8 cellular contexts compared by ENCODE assay signal in genomic region chr3:52056521-52056967, GRCh38. TPM values are rescaled to one million over a fixed set of nuclear protein-coding genes. Genes with fewer than 3 reads are reported as not detected.
DNase-seq lines count a peak whose midpoint lies in the region; ATAC-seq, FAIRE-seq and TF ChIP-seq lines count a peak whose summit lies in the region.

TSS of gene DUSP7 (minus strand) at chr3:52056571. CDS start at chr3:52056366, 205 bp downstream.

- ATAC-seq in HG03571 (IDR thresholded peaks at IDR 0.05; ENCODE audit: unreplicated experiment): peak; percentile 21

- no peaks in the 10 kb centered on the region for H3K36me3 ChIP-seq in neutrophil
- H3K36me3 ChIP-seq in suprapubic skin: peaks cover 8% of the 10 kb centered on the region

- peak; percentile 81 for DNase-seq in AG08396 (ENCODE audit: low spot score)
- DNase-seq in RWPE1 (ENCODE audit: low spot score): peak; percentile 38
- peak; percentile 56 for DNase-seq in activated gamma-delta T cell treated with Interleukin-2 at 50 U/mL for 16 hours
- peak; percentile 82 to 90 for DNase-seq in frontal cortex (ENCODE audit: low spot score in 2 of 2)
- DNase-seq in suprapubic skin (ENCODE audit: low spot score in 2 of 2): no peak

- TF ChIP-seq POLR2A in GM19099 (IDR thresholded peaks at IDR 0.05; ENCODE audit: extremely low read depth, insufficient read length, low read depth) (peak; percentile 39), suprapubic skin (IDR thresholded peaks at IDR 0.05) (no peak)

- H3K27ac ChIP-seq in RWPE1 (peak within 1 kb of the TSS; percentile 100), neutrophil (peak within 1 kb of the TSS; percentile 91), suprapubic skin (peak within 1 kb of the TSS; percentile 87)

- CTCF ChIA-PET in RWPE1 (lab: Yijun Ruan, JAX): interaction anchor here (1.0 to 1.2 kb wide), 2 partner anchors 55 to 66 kb away, joined by 3 read pairs; no protein-coding TSS in a partner anchor

- peaks cover 53 to 55% of the 10 kb centered on the region in 2 experiments for H3K4me1 ChIP-seq in neutrophil (ENCODE audit: control insufficient read depth in 1 of 2, insufficient read depth in 1 of 2, low read depth in 1 of 2, low read length in 1 of 2)
- H3K4me1 ChIP-seq in suprapubic skin: peaks cover 70% of the 10 kb centered on the region

- FAIRE-seq in frontal cortex (lab: Jason Lieb, UNC): no peak

- no peak for TF ChIP-seq EP300 in suprapubic skin (IDR thresholded peaks at IDR 0.05)

- H3K27me3 ChIP-seq in neutrophil: no peaks in the 10 kb centered on the region
- no peaks in the 10 kb centered on the region for H3K27me3 ChIP-seq in suprapubic skin

- POLR2A ChIA-PET in RWPE1 (lab: Yijun Ruan, JAX; ENCODE audit: low non-redundant PET): interaction anchor here (0.5 to 2.1 kb wide), 6 partner anchors 10 to 125 kb away, joined by 3 to 12 read pairs (median 3); no protein-coding TSS in a partner anchor

- 0% methylated on average over 8 of the region's 51 CpGs for WGBS in suprapubic skin

- peak within 1 kb of the TSS; percentile 88 to 91 for H3K4me3 ChIP-seq in neutrophil (ENCODE audit: low read depth in 1 of 2, low read length in 1 of 2)
- H3K4me3 ChIP-seq in suprapubic skin: peak within 1 kb of the TSS; percentile 79

- no peak for TF ChIP-seq CTCF in RWPE1 (conservative IDR thresholded peaks at IDR 0.05; ENCODE audit: low read depth)
- TF ChIP-seq CTCF in neutrophil (IDR thresholded peaks at IDR 0.05): no peak
- TF ChIP-seq CTCF in suprapubic skin (IDR thresholded peaks at IDR 0.05): no peak

- H3K9me3 ChIP-seq in neutrophil: no peaks in the 10 kb centered on the region
- H3K9me3 ChIP-seq in suprapubic skin: no peaks in the 10 kb centered on the region

RNA-seq across cellular contexts. Expression of gene DUSP7, which starts in this region (rescaled TPM):
- total RNA-seq in frontal cortex (8.6 TPM), suprapubic skin (100 to 1,000 TPM in 3 of 4 donors, 10 to 100 TPM in 1; 91.1 to 190 (median 146) TPM)

Comparison
In these comparisons a context has a peak if more than half of its experiments do, and no peak if none do; other contexts are left out.
1. DNase-seq: peak in AG08396 (single experiment), RWPE1 (single experiment), activated gamma-delta T cell treated with Interleukin-2 at 50 U/mL for 16 hours (single experiment) and frontal cortex (2 of 2); none in suprapubic skin (0 of 2).
2. Peak in every context shown above with its lines, with median percentiles within 50 percentile points of each other: H3K27ac ChIP-seq.